Comparison of ENCODE assay signal across 22 cellular contexts in genomic region chr15:69780981-69781380, GRCh38.
DNase-seq lines count a peak whose midpoint lies in the region; ATAC-seq and TF ChIP-seq lines count a peak whose summit lies in the region.
"Had no signal": no experiment of that assay in that cellular context is flagged by ENCODE, and none has a peak within 500 bp of the region (broad histone marks: within the 10 kb centered on the region; RNA-seq: fewer than 3 reads in every experiment).

No MANE protein-coding gene starts in this region.

- no peaks in the 10 kb centered on the region for H3K36me3 ChIP-seq in ACC112 (ENCODE audit: insufficient read depth, low read length)
- H3K36me3 ChIP-seq: SJSA1 had no signal

- H3K27me3 ChIP-seq in ACC112 (ENCODE audit: insufficient read depth, low read length) = no peaks in the 10 kb centered on the region
- H3K27me3 ChIP-seq: SJSA1 had no signal

- H3K27me3 Mint-ChIP-seq in WTC11 (ENCODE audit: low read depth) = no peaks in the 10 kb centered on the region
- peaks cover 27% of the 10 kb centered on the region for H3K27me3 Mint-ChIP-seq in activated CD4-positive, alpha-beta T cell treated with anti-CD3 and anti-CD28 coated beads, Interleukin-2, amount 10 ng/mL, durations not matched to agents 7 days and 5 days

- peak overlapping the region; percentile 3 for H2AFZ ChIP-seq in ACC112 (ENCODE audit: low read length, unreplicated experiment)

- peak; percentile 16; the same call in 1 of the 2 replicates for ATAC-seq in WTC11
- ATAC-seq: Right ventricle myocardium inferior had no signal

- H3K4me3 Mint-ChIP-seq in WTC11 = no peak overlapping the region
- no peak overlapping the region for H3K4me3 Mint-ChIP-seq in activated CD4-positive, alpha-beta T cell treated with anti-CD3 and anti-CD28 coated beads, Interleukin-2, amount 10 ng/mL, durations not matched to agents 7 days and 5 days
- H3K4me3 Mint-ChIP-seq: B cell; CD4-positive, alpha-beta T cell; IgD-negative memory B cell had no signal

- TF ChIP-seq POLR2A in NB4 (IDR thresholded peaks at IDR 0.05; ENCODE audit: extremely low read depth, insufficient read length) = no peak

- H3K9me3 Mint-ChIP-seq in WTC11 = 0 out of 2 replicates have a peak, but pooled peaks cover 6% of the 10 kb centered on the region
- peaks cover 7% of the 10 kb centered on the region for H3K9me3 Mint-ChIP-seq in activated CD4-positive, alpha-beta T cell treated with anti-CD3 and anti-CD28 coated beads, Interleukin-2, amount 10 ng/mL, durations not matched to agents 7 days and 5 days

- no peak for TF ChIP-seq CTCF in NB4 (IDR thresholded peaks at IDR 0.05; ENCODE audit: low read depth, low read length)
- no peak for TF ChIP-seq CTCF in WTC11 (IDR thresholded peaks at IDR 0.05)

- peaks cover 23% of the 10 kb centered on the region for H3K4me1 ChIP-seq in ACC112 (ENCODE audit: control insufficient read depth, insufficient read depth, low read length, unreplicated experiment)

- no peaks in the 10 kb centered on the region for H3K36me3 Mint-ChIP-seq in WTC11
- peaks cover 7% of the 10 kb centered on the region for H3K36me3 Mint-ChIP-seq in activated CD4-positive, alpha-beta T cell treated with anti-CD3 and anti-CD28 coated beads, Interleukin-2, amount 10 ng/mL, durations not matched to agents 7 days and 5 days (ENCODE audit: low read depth)

- POLR2A ChIA-PET in WTC11 (lab: Charles Lee) = no interaction called here
- POLR2A ChIA-PET in activated CD4-positive, alpha-beta T cell treated with anti-CD3 and anti-CD28 coated beads, Interleukin-2, amount 10 ng/mL, durations not matched to agents 7 days and 5 days (lab: Charles Lee) = no interaction called here

- CTCF ChIA-PET in WTC11 (lab: Charles Lee) = no interaction called here
- CTCF ChIA-PET in activated CD4-positive, alpha-beta T cell treated with anti-CD3 and anti-CD28 coated beads, Interleukin-2, amount 10 ng/mL, durations not matched to agents 7 days and 5 days (lab: Charles Lee) = interaction anchor here (0.9 to 1.6 kb wide), 2 partner anchors 9 to 24 kb away, joined by 3 to 4 read pairs; no protein-coding TSS in a partner anchor

- peaks cover 13% of the 10 kb centered on the region for H3K4me1 Mint-ChIP-seq in WTC11
- peaks cover 26% of the 10 kb centered on the region for H3K4me1 Mint-ChIP-seq in activated CD4-positive, alpha-beta T cell treated with anti-CD3 and anti-CD28 coated beads, Interleukin-2, amount 10 ng/mL, durations not matched to agents 7 days and 5 days

- DNase-seq in EH (ENCODE audit: low read depth) = peak; percentile 25
- peak; percentile 28 for DNase-seq in NB4 (ENCODE audit: low read depth)
- DNase-seq in WTC11 (ENCODE audit: low spot score) = no peak
- no peak for DNase-seq in NCI-H446 (lab: John Stamatoyannopoulos, UW)
- DNase-seq in NCI-H128 (lab: John Stamatoyannopoulos, UW; ENCODE audit: unreplicated experiment) = no peak
- DNase-seq in NCI-H2227 (lab: John Stamatoyannopoulos, UW; ENCODE audit: unreplicated experiment) = no peak
- DNase-seq in activated CD4-positive, alpha-beta T cell treated with anti-CD3 and anti-CD28 coated beads, Interleukin-2, amount 10 ng/mL, durations not matched to agents 7 days and 5 days = no peak
- DNase-seq: CD4-positive, alpha-beta T cell; COR-L47; DMS79; NCI-H1092; NCI-H1436 treated with DMSO at 0.1 percent for 48 hours; NCI-H1930; NCI-H345; NCI-H524 treated with DMSO at 0.1 percent for 48 hours; NCI-H82; OCI-M1 had no signal

- no peak overlapping the region for H3K27ac ChIP-seq in ACC112 (ENCODE audit: low read depth, low read length)
- H3K27ac ChIP-seq: SJSA1 had no signal

- H3K79me2 ChIP-seq in ACC112 (ENCODE audit: control insufficient read depth, insufficient read depth, low read length, unreplicated experiment) = no peaks in the 10 kb centered on the region

- no peak overlapping the region for H3K27ac Mint-ChIP-seq in WTC11
- no peak overlapping the region for H3K27ac Mint-ChIP-seq in activated CD4-positive, alpha-beta T cell treated with anti-CD3 and anti-CD28 coated beads, Interleukin-2, amount 10 ng/mL, durations not matched to agents 7 days and 5 days
- H3K27ac Mint-ChIP-seq: CD4-positive, alpha-beta T cell; IgD-negative memory B cell had no signal

- H3K4me3 ChIP-seq in ACC112 (ENCODE audit: low read depth, low read length) = no peak overlapping the region
- no peak overlapping the region for H3K4me3 ChIP-seq in NB4 (ENCODE audit: low read depth, low read length)
- H3K4me3 ChIP-seq: SJSA1 had no signal

TF ChIP-seq in WTC11, 78 proteins besides CTCF, POLR2A, EP300 and RAD21:
- TF ChIP-seq STAT6 (CRISPR knock-in tag; conservative IDR thresholded peaks at IDR 0.05; ENCODE audit: low read depth) (no peak), TCF7 (CRISPR knock-in tag; IDR thresholded peaks at IDR 0.05; ENCODE audit: low read depth) (no peak), SMAD3 (CRISPR knock-in tag; IDR thresholded peaks at IDR 0.05; ENCODE audit: borderline replicate concordance) (no peak), ETV6 (CRISPR knock-in tag; IDR thresholded peaks at IDR 0.05) (no peak), MXD4 (CRISPR knock-in tag; IDR thresholded peaks at IDR 0.05; ENCODE audit: borderline replicate concordance) (no peak), ZNF416 (CRISPR knock-in tag; IDR thresholded peaks at IDR 0.05) (no peak), JUN (CRISPR knock-in tag; IDR thresholded peaks at IDR 0.05) (no peak)

Comparison
In these comparisons a context has a peak if more than half of its experiments do, and no peak if none do; other contexts are left out.
1. DNase-seq: peak in EH (single experiment) and NB4 (single experiment); none in WTC11 (single experiment), NCI-H446 (0 of 2), NCI-H128 (single experiment), NCI-H2227 (single experiment) and activated CD4-positive, alpha-beta T cell treated with anti-CD3 and anti-CD28 coated beads, Interleukin-2, amount 10 ng/mL, durations not matched to agents 7 days and 5 days (single experiment).